Comparison of ENCODE assay signal across 1 cellular context in genomic region chr9:111678293-111678692, GRCh38.
TF ChIP-seq lines count a peak whose summit lies in the region.

No MANE protein-coding gene starts in this region.

TF ChIP-seq in HepG2, 621 proteins besides CTCF, POLR2A, EP300 and RAD21 (continued from another document and continues in another):
- TF ChIP-seq, protein P1, sequence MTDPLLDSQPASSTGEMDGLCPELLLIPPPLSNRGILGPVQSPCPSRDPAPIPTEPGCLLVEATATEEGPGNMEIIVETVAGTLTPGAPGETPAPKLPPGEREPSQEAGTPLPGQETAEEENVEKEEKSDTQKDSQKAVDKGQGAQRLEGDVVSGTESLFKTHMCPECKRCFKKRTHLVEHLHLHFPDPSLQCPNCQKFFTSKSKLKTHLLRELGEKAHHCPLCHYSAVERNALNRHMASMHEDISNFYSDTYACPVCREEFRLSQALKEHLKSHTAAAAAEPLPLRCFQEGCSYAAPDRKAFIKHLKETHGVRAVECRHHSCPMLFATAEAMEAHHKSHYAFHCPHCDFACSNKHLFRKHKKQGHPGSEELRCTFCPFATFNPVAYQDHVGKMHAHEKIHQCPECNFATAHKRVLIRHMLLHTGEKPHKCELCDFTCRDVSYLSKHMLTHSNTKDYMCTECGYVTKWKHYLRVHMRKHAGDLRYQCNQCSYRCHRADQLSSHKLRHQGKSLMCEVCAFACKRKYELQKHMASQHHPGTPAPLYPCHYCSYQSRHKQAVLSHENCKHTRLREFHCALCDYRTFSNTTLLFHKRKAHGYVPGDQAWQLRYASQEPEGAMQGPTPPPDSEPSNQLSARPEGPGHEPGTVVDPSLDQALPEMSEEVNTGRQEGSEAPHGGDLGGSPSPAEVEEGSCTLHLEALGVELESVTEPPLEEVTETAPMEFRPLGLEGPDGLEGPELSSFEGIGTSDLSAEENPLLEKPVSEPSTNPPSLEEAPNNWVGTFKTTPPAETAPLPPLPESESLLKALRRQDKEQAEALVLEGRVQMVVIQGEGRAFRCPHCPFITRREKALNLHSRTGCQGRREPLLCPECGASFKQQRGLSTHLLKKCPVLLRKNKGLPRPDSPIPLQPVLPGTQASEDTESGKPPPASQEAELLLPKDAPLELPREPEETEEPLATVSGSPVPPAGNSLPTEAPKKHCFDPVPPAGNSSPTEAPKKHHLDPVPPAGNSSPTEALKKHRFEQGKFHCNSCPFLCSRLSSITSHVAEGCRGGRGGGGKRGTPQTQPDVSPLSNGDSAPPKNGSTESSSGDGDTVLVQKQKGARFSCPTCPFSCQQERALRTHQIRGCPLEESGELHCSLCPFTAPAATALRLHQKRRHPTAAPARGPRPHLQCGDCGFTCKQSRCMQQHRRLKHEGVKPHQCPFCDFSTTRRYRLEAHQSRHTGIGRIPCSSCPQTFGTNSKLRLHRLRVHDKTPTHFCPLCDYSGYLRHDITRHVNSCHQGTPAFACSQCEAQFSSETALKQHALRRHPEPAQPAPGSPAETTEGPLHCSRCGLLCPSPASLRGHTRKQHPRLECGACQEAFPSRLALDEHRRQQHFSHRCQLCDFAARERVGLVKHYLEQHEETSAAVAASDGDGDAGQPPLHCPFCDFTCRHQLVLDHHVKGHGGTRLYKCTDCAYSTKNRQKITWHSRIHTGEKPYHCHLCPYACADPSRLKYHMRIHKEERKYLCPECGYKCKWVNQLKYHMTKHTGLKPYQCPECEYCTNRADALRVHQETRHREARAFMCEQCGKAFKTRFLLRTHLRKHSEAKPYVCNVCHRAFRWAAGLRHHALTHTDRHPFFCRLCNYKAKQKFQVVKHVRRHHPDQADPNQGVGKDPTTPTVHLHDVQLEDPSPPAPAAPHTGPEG (CRISPR knock-in tag; IDR thresholded peaks at IDR 0.05), result no peak
- TF ChIP-seq ZSCAN12 (CRISPR knock-in tag; IDR thresholded peaks at IDR 0.05) (no peak), ZNF383 (CRISPR knock-in tag; IDR thresholded peaks at IDR 0.05; ENCODE audit: borderline replicate concordance) (no peak), ATRX (CRISPR knock-in tag; IDR thresholded peaks at IDR 0.05; ENCODE audit: borderline replicate concordance) (no peak), ZNF543 (CRISPR knock-in tag; IDR thresholded peaks at IDR 0.05) (no peak), HNF4G (IDR thresholded peaks at IDR 0.05; ENCODE audit: borderline replicate concordance, low read depth, low read length) (peak; percentile 90), HNF4G (CRISPR knock-in tag; IDR thresholded peaks at IDR 0.05; ENCODE audit: borderline replicate concordance, low read depth) (peak; percentile 84; the same call in 1 of the 2 replicates), NPAS2 (CRISPR knock-in tag; IDR thresholded peaks at IDR 0.05; ENCODE audit: borderline replicate concordance) (no peak), HES4 (CRISPR knock-in tag; IDR thresholded peaks at IDR 0.05; ENCODE audit: borderline replicate concordance) (no peak), LRRFIP1 (CRISPR knock-in tag; conservative IDR thresholded peaks at IDR 0.05) (no peak), PRDM4 (CRISPR knock-in tag; IDR thresholded peaks at IDR 0.05; ENCODE audit: borderline replicate concordance) (no peak), KDM5A (IDR thresholded peaks at IDR 0.05; ENCODE audit: borderline replicate concordance, low read length) (no peak), RARG (CRISPR knock-in tag; IDR thresholded peaks at IDR 0.05; ENCODE audit: low read depth) (no peak), ZNF235 (CRISPR knock-in tag; IDR thresholded peaks at IDR 0.05; ENCODE audit: borderline replicate concordance) (no peak), CEBPB (IDR thresholded peaks at IDR 0.05; ENCODE audit: borderline replicate concordance, low read depth, low read length) (peak; percentile 25; the same call in 1 of the 2 replicates), MAZ (IDR thresholded peaks at IDR 0.05; ENCODE audit: borderline replicate concordance, low read depth, low read length) (no peak), MAZ (CRISPR knock-in tag; IDR thresholded peaks at IDR 0.05; ENCODE audit: low read depth) (no peak), ZNF503 (CRISPR knock-in tag; IDR thresholded peaks at IDR 0.05) (no peak), SP140L (CRISPR knock-in tag; IDR thresholded peaks at IDR 0.05; ENCODE audit: borderline replicate concordance) (no peak), KLF12 (CRISPR knock-in tag; IDR thresholded peaks at IDR 0.05; ENCODE audit: borderline replicate concordance) (no peak), ZNF772 (CRISPR knock-in tag; IDR thresholded peaks at IDR 0.05) (peak; percentile 60; the same call in 1 of the 2 replicates), NR2F2 (IDR thresholded peaks at IDR 0.05; ENCODE audit: borderline replicate concordance, low read depth) (no peak), DNMT1 (CRISPR knock-in tag; IDR thresholded peaks at IDR 0.05) (no peak), ZNF597 (CRISPR knock-in tag; IDR thresholded peaks at IDR 0.05) (no peak), NR1H2 (CRISPR knock-in tag; IDR thresholded peaks at IDR 0.05; ENCODE audit: borderline replicate concordance, low read depth) (no peak), ZNF317 (CRISPR knock-in tag; IDR thresholded peaks at IDR 0.05) (no peak), HINFP (CRISPR knock-in tag; IDR thresholded peaks at IDR 0.05; ENCODE audit: low read depth) (no peak), MAX (IDR thresholded peaks at IDR 0.05) (peak; percentile 47; the same call in 1 of the 2 replicates), CREB1 (IDR thresholded peaks at IDR 0.05) (no peak), CREB1 (CRISPR knock-in tag; IDR thresholded peaks at IDR 0.05) (no peak), ZFP36 (IDR thresholded peaks at IDR 0.05; ENCODE audit: borderline replicate concordance, low read depth, low read length, partially characterized antibody) (no peak)
- TF ChIP-seq, protein P2, sequence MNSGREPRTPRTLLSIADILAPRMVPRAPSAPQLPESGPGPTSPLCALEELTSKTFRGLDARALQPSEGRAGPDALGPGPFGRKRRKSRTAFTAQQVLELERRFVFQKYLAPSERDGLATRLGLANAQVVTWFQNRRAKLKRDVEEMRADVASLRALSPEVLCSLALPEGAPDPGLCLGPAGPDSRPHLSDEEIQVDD (CRISPR knock-in tag; IDR thresholded peaks at IDR 0.05; ENCODE audit: borderline replicate concordance), result no peak
- TF ChIP-seq, protein P3, sequence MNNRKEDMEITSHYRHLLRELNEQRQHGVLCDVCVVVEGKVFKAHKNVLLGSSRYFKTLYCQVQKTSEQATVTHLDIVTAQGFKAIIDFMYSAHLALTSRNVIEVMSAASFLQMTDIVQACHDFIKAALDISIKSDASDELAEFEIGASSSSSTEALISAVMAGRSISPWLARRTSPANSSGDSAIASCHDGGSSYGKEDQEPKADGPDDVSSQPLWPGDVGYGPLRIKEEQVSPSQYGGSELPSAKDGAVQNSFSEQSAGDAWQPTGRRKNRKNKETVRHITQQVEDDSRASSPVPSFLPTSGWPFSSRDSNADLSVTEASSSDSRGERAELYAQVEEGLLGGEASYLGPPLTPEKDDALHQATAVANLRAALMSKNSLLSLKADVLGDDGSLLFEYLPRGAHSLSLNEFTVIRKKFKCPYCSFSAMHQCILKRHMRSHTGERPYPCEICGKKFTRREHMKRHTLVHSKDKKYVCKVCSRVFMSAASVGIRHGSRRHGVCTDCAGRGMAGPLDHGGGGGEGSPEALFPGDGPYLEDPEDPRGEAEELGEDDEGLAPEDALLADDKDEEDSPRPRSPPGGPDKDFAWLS (CRISPR knock-in tag; IDR thresholded peaks at IDR 0.05; ENCODE audit: borderline replicate concordance), result no peak
- TF ChIP-seq, protein P4, sequence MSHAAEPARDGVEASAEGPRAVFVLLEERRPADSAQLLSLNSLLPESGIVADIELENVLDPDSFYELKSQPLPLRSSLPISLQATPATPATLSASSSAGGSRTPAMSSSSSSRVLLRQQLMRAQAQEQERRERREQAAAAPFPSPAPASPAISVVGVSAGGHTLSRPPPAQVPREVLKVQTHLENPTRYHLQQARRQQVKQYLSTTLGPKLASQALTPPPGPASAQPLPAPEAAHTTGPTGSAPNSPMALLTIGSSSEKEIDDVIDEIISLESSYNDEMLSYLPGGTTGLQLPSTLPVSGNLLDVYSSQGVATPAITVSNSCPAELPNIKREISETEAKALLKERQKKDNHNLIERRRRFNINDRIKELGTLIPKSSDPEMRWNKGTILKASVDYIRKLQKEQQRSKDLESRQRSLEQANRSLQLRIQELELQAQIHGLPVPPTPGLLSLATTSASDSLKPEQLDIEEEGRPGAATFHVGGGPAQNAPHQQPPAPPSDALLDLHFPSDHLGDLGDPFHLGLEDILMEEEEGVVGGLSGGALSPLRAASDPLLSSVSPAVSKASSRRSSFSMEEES (CRISPR knock-in tag; IDR thresholded peaks at IDR 0.05), result no peak
